In genomic region chr2:136436921-136437320, GRCh38 we compare ENCODE assay signal across 16 cellular contexts.
DNase-seq lines count a peak whose midpoint lies in the region; ATAC-seq and TF ChIP-seq lines count a peak whose summit lies in the region.
"Had no signal": no experiment of that assay in that cellular context is flagged by ENCODE, and none has a peak within 500 bp of the region (broad histone marks: within the 10 kb centered on the region; RNA-seq: fewer than 3 reads in every experiment).

No MANE protein-coding gene starts in this region.

- ATAC-seq in WTC11 = peak; percentile 31
- ATAC-seq in effector memory CD8-positive, alpha-beta T cell (replicated peaks) = no peak
- ATAC-seq: GM12878 had no signal

- no peak for TF ChIP-seq CTCF in C4-2B (conservative IDR thresholded peaks at IDR 0.05)
- TF ChIP-seq CTCF in WTC11 (IDR thresholded peaks at IDR 0.05) = no peak
- TF ChIP-seq CTCF in neural progenitor cell (IDR thresholded peaks at IDR 0.05) = no peak
- TF ChIP-seq CTCF in GM10248 (IDR thresholded peaks at IDR 0.05; ENCODE audit: control extremely low read depth, extremely low read depth, low read depth, missing control alignments) = no peak
- TF ChIP-seq CTCF in RWPE1 (conservative IDR thresholded peaks at IDR 0.05; ENCODE audit: low read depth) = no peak

- H3K4me1 Mint-ChIP-seq in WTC11 (peaks cover 22% of the 10 kb centered on the region), neural progenitor cell (peaks cover 29% of the 10 kb centered on the region)
- H3K4me1 Mint-ChIP-seq in effector memory CD8-positive, alpha-beta T cell (ENCODE audit: low read depth in 2 of 2) = no peaks in the 10 kb centered on the region

- no peaks in the 10 kb centered on the region for H4K20me1 ChIP-seq in neural progenitor cell (ENCODE audit: low read depth)
- H4K20me1 ChIP-seq: BLaER1 treated with 17β-estradiol and CSF1 and Interleukin-3, amounts not matched to agents 10 nM and 100 nM had no signal

- H3K4me2 ChIP-seq in neural progenitor cell = peak overlapping the region; percentile 45
- H3K4me2 ChIP-seq: BLaER1 treated with 17β-estradiol and CSF1 and Interleukin-3, amounts not matched to agents 10 nM and 100 nM had no signal

- H3K27ac Mint-ChIP-seq in WTC11 (no peak overlapping the region), neural progenitor cell (peak overlapping the region; percentile 72)
- H3K27ac Mint-ChIP-seq in effector memory CD8-positive, alpha-beta T cell = no peak overlapping the region
- H3K27ac Mint-ChIP-seq: CD4-positive, alpha-beta T cell had no signal

- CTCF ChIA-PET in WTC11 (lab: Charles Lee) = interaction anchor here (1.0 kb wide), 1 partner anchor 14 kb away, joined by 3 read pairs; no protein-coding TSS in a partner anchor
- CTCF ChIA-PET in GM10248 (lab: Yijun Ruan, JAX) = interaction anchor here (0.9 kb wide), 1 partner anchor 13 kb away, joined by 3 read pairs; no protein-coding TSS in a partner anchor
- CTCF ChIA-PET in RWPE1 (lab: Yijun Ruan, JAX) = no interaction called here

- peak overlapping the region; percentile 90 for H3K27ac ChIP-seq in C4-2B
- H3K27ac ChIP-seq in neural progenitor cell = no peak overlapping the region
- no peak overlapping the region for H3K27ac ChIP-seq in RWPE1
- H3K27ac ChIP-seq: BLaER1 treated with 17β-estradiol and CSF1 and Interleukin-3, amounts not matched to agents 10 nM and 100 nM had no signal

- H3K4me3 Mint-ChIP-seq in WTC11 (no peak overlapping the region), neural progenitor cell (no peak overlapping the region)
- H3K4me3 Mint-ChIP-seq in effector memory CD8-positive, alpha-beta T cell = no peak overlapping the region
- H3K4me3 Mint-ChIP-seq: CD4-positive, alpha-beta T cell had no signal

- H3K9ac ChIP-seq in neural progenitor cell = no peak overlapping the region
- H3K9ac ChIP-seq: BLaER1 treated with 17β-estradiol and CSF1 and Interleukin-3, amounts not matched to agents 10 nM and 100 nM had no signal

- no peaks in the 10 kb centered on the region for H3K9me3 Mint-ChIP-seq in WTC11
- no peaks in the 10 kb centered on the region for H3K9me3 Mint-ChIP-seq in neural progenitor cell
- H3K9me3 Mint-ChIP-seq in effector memory CD8-positive, alpha-beta T cell = no peaks in the 10 kb centered on the region
- H3K9me3 Mint-ChIP-seq: CD4-positive, alpha-beta T cell had no signal

- no peaks in the 10 kb centered on the region for H3K36me3 ChIP-seq in neural progenitor cell
- H3K36me3 ChIP-seq: BLaER1 treated with 17β-estradiol and CSF1 and Interleukin-3, amounts not matched to agents 10 nM and 100 nM; HAP-1 had no signal

- no peaks in the 10 kb centered on the region for H3K36me3 Mint-ChIP-seq in WTC11
- no peaks in the 10 kb centered on the region for H3K36me3 Mint-ChIP-seq in neural progenitor cell
- H3K36me3 Mint-ChIP-seq in effector memory CD8-positive, alpha-beta T cell (ENCODE audit: insufficient read depth) = no peaks in the 10 kb centered on the region

- H3K4me3 ChIP-seq in neural progenitor cell = no peak overlapping the region
- H3K4me3 ChIP-seq: BLaER1 treated with 17β-estradiol and CSF1 and Interleukin-3, amounts not matched to agents 10 nM and 100 nM; GM12878; HAP-1 had no signal

- peaks cover 28% of the 10 kb centered on the region for H3K4me1 ChIP-seq in neural progenitor cell
- H3K4me1 ChIP-seq: BLaER1 treated with 17β-estradiol and CSF1 and Interleukin-3, amounts not matched to agents 10 nM and 100 nM; HAP-1 had no signal

- no peaks in the 10 kb centered on the region for H3K27me3 ChIP-seq in neural progenitor cell
- H3K27me3 ChIP-seq: BLaER1 treated with 17β-estradiol and CSF1 and Interleukin-3, amounts not matched to agents 10 nM and 100 nM had no signal

- H3K79me2 ChIP-seq in neural progenitor cell (ENCODE audit: low read depth) = no peaks in the 10 kb centered on the region

- DNase-seq in NCI-H146 treated with DMSO at 0.1 percent for 48 hours (lab: John Stamatoyannopoulos, UW; ENCODE audit: unreplicated experiment) = peak; percentile 42
- DNase-seq in WTC11 (ENCODE audit: low spot score) = no peak
- DNase-seq in neural progenitor cell (ENCODE audit: low spot score) = peak; percentile 54
- no peak for DNase-seq in GM10248 (ENCODE audit: extremely low spot score)
- no peak for DNase-seq in effector memory CD8-positive, alpha-beta T cell
- no peak for DNase-seq in activated effector memory CD4-positive, alpha-beta T cell treated with anti-CD3 and anti-CD28 coated beads, Interleukin-2, amount 50 U/mL, for 16 hours
- DNase-seq in RWPE1 (ENCODE audit: low spot score) = no peak
- DNase-seq: ACHN; Calu3; CD4-positive, alpha-beta T cell; DMS 273 treated with DMSO at 0.1 percent for 48 hours; GOT3 had no signal

- peak overlapping the region; percentile 57 for H2AFZ ChIP-seq in neural progenitor cell (replicated peaks)

- peaks cover 4% of the 10 kb centered on the region for H3F3A ChIP-seq in neural progenitor cell (ENCODE audit: low read depth)

- H3K27me3 Mint-ChIP-seq in WTC11 (ENCODE audit: low read depth) (peaks cover 5% of the 10 kb centered on the region; the same call in 1 of the 2 replicates), neural progenitor cell (ENCODE audit: insufficient read depth, low read depth) (peaks cover 7% of the 10 kb centered on the region)
- H3K27me3 Mint-ChIP-seq in effector memory CD8-positive, alpha-beta T cell = peaks cover 7 to 25% of the 10 kb centered on the region in 2 donors

- POLR2A ChIA-PET in WTC11 (lab: Charles Lee) (interaction anchor here (0.7 kb wide), 1 partner anchor 91 kb away, joined by 5 read pairs; no protein-coding TSS in a partner anchor), GM10248 (lab: Yijun Ruan, JAX) (no interaction called here), RWPE1 (lab: Yijun Ruan, JAX; ENCODE audit: low non-redundant PET) (no interaction called here)

- no peaks in the 10 kb centered on the region for H3K9me3 ChIP-seq in neural progenitor cell (ENCODE audit: low read depth)
- H3K9me3 ChIP-seq: BLaER1 treated with 17β-estradiol and CSF1 and Interleukin-3, amounts not matched to agents 10 nM and 100 nM; HAP-1 had no signal

TF ChIP-seq in WTC11, 78 proteins besides CTCF, POLR2A, EP300 and RAD21 (continues in another document):
- TF ChIP-seq E2F1 (CRISPR knock-in tag; IDR thresholded peaks at IDR 0.05) = no peak
- TF ChIP-seq RELA (CRISPR knock-in tag; IDR thresholded peaks at IDR 0.05; ENCODE audit: borderline replicate concordance) = no peak
- no peak for TF ChIP-seq ATF1 (CRISPR knock-in tag; IDR thresholded peaks at IDR 0.05)
- TF ChIP-seq ZNF281 (CRISPR knock-in tag; IDR thresholded peaks at IDR 0.05) = no peak
- TF ChIP-seq RORB (CRISPR knock-in tag; IDR thresholded peaks at IDR 0.05) = no peak
- no peak for TF ChIP-seq SMAD4 (CRISPR knock-in tag; IDR thresholded peaks at IDR 0.05)
- no peak for TF ChIP-seq AR (CRISPR knock-in tag; IDR thresholded peaks at IDR 0.05)

Comparison
In these comparisons a context has a peak if more than half of its experiments do, and no peak if none do; other contexts are left out.
1. DNase-seq: peak in NCI-H146 treated with DMSO at 0.1 percent for 48 hours (single experiment) and neural progenitor cell (single experiment); none in WTC11 (single experiment), GM10248 (single experiment), effector memory CD8-positive, alpha-beta T cell (0 of 3), activated effector memory CD4-positive, alpha-beta T cell treated with anti-CD3 and anti-CD28 coated beads, Interleukin-2, amount 50 U/mL, for 16 hours (single experiment) and RWPE1 (single experiment).